In genomic region chr19:7257148-7258041, GRCh38 we compare ENCODE assay signal across 9 cellular contexts. TPM values are rescaled to one million over a fixed set of nuclear protein-coding genes. Genes with fewer than 3 reads are reported as not detected.
A peak's percentile ranks its signal among the peaks of the same experiment; 100 is the strongest.
DNase-seq lines count a peak whose midpoint lies in the region; ATAC-seq, FAIRE-seq and TF ChIP-seq lines count a peak whose summit lies in the region.
"Had no signal": no experiment of that assay in that cellular context is flagged by ENCODE, and none has a peak within 500 bp of the region (broad histone marks: within the 10 kb centered on the region; RNA-seq: fewer than 3 reads in every experiment).

No MANE protein-coding gene starts in this region.

- H3K79me2 ChIP-seq in K562 (ENCODE audit: control insufficient read depth, insufficient read depth, low read length) = no peaks in the 10 kb centered on the region

- TF ChIP-seq EP300 in K562 (IDR thresholded peaks at IDR 0.05; ENCODE audit: low read length) = no peak

- in situ Hi-C loops in K562 (cut with MboI) = no loop called here

- no peaks in the 10 kb centered on the region for H3K36me3 ChIP-seq in K562 (ENCODE audit: control insufficient read depth, insufficient read depth, low read length)
- H3K36me3 ChIP-seq in testis (ENCODE audit: low read depth, missing control alignments) = no peaks in the 10 kb centered on the region

- no peaks in the 10 kb centered on the region for H3K4me1 Mint-ChIP-seq in HFFc6 (ENCODE audit: low read depth)
- H3K4me1 Mint-ChIP-seq: stimulated activated naive CD8-positive, alpha-beta T cell treated with anti-CD3 and anti-CD28 coated beads, Interleukin-15, amount 100 ng/mL, for 72 hours had no signal

- no peak overlapping the region for H3K4me3 Mint-ChIP-seq in HFFc6
- H3K4me3 Mint-ChIP-seq: stimulated activated naive CD8-positive, alpha-beta T cell treated with anti-CD3 and anti-CD28 coated beads, Interleukin-15, amount 100 ng/mL, for 72 hours had no signal

- no peak for FAIRE-seq in K562 (lab: Jason Lieb, UNC)

- no peaks in the 10 kb centered on the region; a peak in 1 of 5 replicates for H3K4me1 ChIP-seq in K562 (replicated peaks in 1 of 2; ENCODE audit: control insufficient read depth in 2 of 2, insufficient read depth in 2 of 2, low read length in 2 of 2)
- peaks cover 35% of the 10 kb centered on the region for H3K4me1 ChIP-seq in testis

- intact Hi-C loops in K562 (cut with micrococcal nuclease) (no loop called here), testis (cut with DNase I; ENCODE audit: low total_unique reads) (no loop called here)

- H3K27me3 ChIP-seq in K562 (ENCODE audit: control insufficient read depth in 2 of 2, insufficient read depth in 2 of 2, low read length in 2 of 2) (peaks cover 12 to 30% of the 10 kb centered on the region in 2 experiments; a peak in 4 of 5 replicates), testis (no peaks in the 10 kb centered on the region)

- DNase-seq in HFFc6 (peak; percentile 0), K562 (ENCODE audit: extremely low read depth in 1 of 4, low spot score in 3 of 4) (peak in 3 of 4 experiments; percentile 24 to 28 (median 28)), islet precursor cell (peak; percentile 94), testis (peak; percentile 58), NOMO-1 treated with DMSO at 0.1 percent for 48 hours (lab: John Stamatoyannopoulos, UW; ENCODE audit: unreplicated experiment) (no peak), NCI-H82 treated with DMSO at 0.1 percent for 48 hours (lab: John Stamatoyannopoulos, UW; ENCODE audit: unreplicated experiment) (no peak), DMS53 treated with DMSO at 0.1 percent for 48 hours (lab: John Stamatoyannopoulos, UW; ENCODE audit: unreplicated experiment) (no peak)
- DNase-seq: stimulated activated naive CD8-positive, alpha-beta T cell treated with anti-CD3 and anti-CD28 coated beads, Interleukin-15, amount 100 ng/mL, for 72 hours had no signal

- peaks cover 2% of the 10 kb centered on the region for H3K9me3 Mint-ChIP-seq in HFFc6
- H3K9me3 Mint-ChIP-seq: stimulated activated naive CD8-positive, alpha-beta T cell treated with anti-CD3 and anti-CD28 coated beads, Interleukin-15, amount 100 ng/mL, for 72 hours had no signal

- H3K27ac ChIP-seq in K562 (ENCODE audit: extremely low read depth, low read depth, low read length) (no peak overlapping the region), testis (peak overlapping the region in 1 of 2 donors; percentile 12)

- no TSS peak for BruUV-seq in K562 (replicated peaks; lab: Mats Ljungman, UMichigan)

- ATAC-seq in K562 (0 out of 3 replicates have a peak, but pooled peaks have one; percentile 41), HG02623 (IDR thresholded peaks at IDR 0.05; ENCODE audit: unreplicated experiment) (no peak)
- ATAC-seq: stimulated activated naive CD8-positive, alpha-beta T cell treated with anti-CD3 and anti-CD28 coated beads, Interleukin-15, amount 100 ng/mL, for 72 hours had no signal

- 11% methylated on average over 15 of the region's 17 CpGs for WGBS in K562 (ENCODE audit: insufficient coverage, low coverage, missing lambda C conversion rate)
- 55 to 63% methylated on average over 17 of the region's 17 CpGs for WGBS in testis, 2 donors

- no peak overlapping the region for H3K4me2 ChIP-seq in K562 (ENCODE audit: insufficient read depth, low read length)

- no peaks in the 10 kb centered on the region for H3K9me3 ChIP-seq in K562 (replicated peaks; ENCODE audit: control insufficient read depth, insufficient read depth, low read depth, low read length)
- no peaks in the 10 kb centered on the region for H3K9me3 ChIP-seq in testis

- no peak for TF ChIP-seq POLR2A in K562 (conservative IDR thresholded peaks at IDR 0.05)
- TF ChIP-seq POLR2A in testis (IDR thresholded peaks at IDR 0.05) = no peak

- no peak overlapping the region for H2AFZ ChIP-seq in K562 (ENCODE audit: low read depth, low read length)

- CTCF ChIA-PET in K562 (lab: Yijun Ruan, JAX; ENCODE audit: low intra/inter-chr PET ratio) = no interaction called here

- TF ChIP-seq RAD21 in K562 (CRISPR knock-in tag; conservative IDR thresholded peaks at IDR 0.05 in 1 of 2, IDR thresholded peaks at IDR 0.05 in 1 of 2) = no peak

- H4K20me1 ChIP-seq in K562 (replicated peaks; ENCODE audit: control insufficient read depth, insufficient read depth, low read length) = no peaks in the 10 kb centered on the region

- TF ChIP-seq CTCF in HFFc6 (IDR thresholded peaks at IDR 0.05) = no peak
- TF ChIP-seq CTCF in K562 (IDR thresholded peaks at IDR 0.05 in 2 of 3, conservative IDR thresholded peaks at IDR 0.05 in 1 of 3; ENCODE audit: insufficient read depth in 2 of 3, low read depth in 1 of 3, low read length in 3 of 3) = no peak
- no peak for TF ChIP-seq CTCF in testis (IDR thresholded peaks at IDR 0.05)

- H3K27ac Mint-ChIP-seq in HFFc6 = no peak overlapping the region
- H3K27ac Mint-ChIP-seq: stimulated activated naive CD8-positive, alpha-beta T cell treated with anti-CD3 and anti-CD28 coated beads, Interleukin-15, amount 100 ng/mL, for 72 hours had no signal

- no peak overlapping the region for H3K9ac ChIP-seq in K562 (ENCODE audit: insufficient read depth in 1 of 2, low read depth in 2 of 2, low read length in 2 of 2)

- no peaks in the 10 kb centered on the region for H3K27me3 Mint-ChIP-seq in HFFc6 (ENCODE audit: insufficient read depth)
- H3K27me3 Mint-ChIP-seq: stimulated activated naive CD8-positive, alpha-beta T cell treated with anti-CD3 and anti-CD28 coated beads, Interleukin-15, amount 100 ng/mL, for 72 hours had no signal

- POLR2A ChIA-PET in K562 (lab: Yijun Ruan, JAX) = no interaction called here

- H3K4me3 ChIP-seq in K562 = no peak overlapping the region
- no peak overlapping the region for H3K4me3 ChIP-seq in testis

- H3K36me3 Mint-ChIP-seq in HFFc6 (ENCODE audit: low read depth) = no peaks in the 10 kb centered on the region

- H3K9me1 ChIP-seq in K562 (ENCODE audit: control insufficient read depth, insufficient read depth, low read length) = no peaks in the 10 kb centered on the region

TF ChIP-seq in K562, 482 proteins besides CTCF, POLR2A, EP300 and RAD21:
- TF ChIP-seq ATF3 (IDR thresholded peaks at IDR 0.05) (peak; percentile 46), ATF3 (CRISPR knock-in tag; conservative IDR thresholded peaks at IDR 0.05) (no peak), FOXJ3 (CRISPR knock-in tag; IDR thresholded peaks at IDR 0.05) (no peak), JUND (IDR thresholded peaks at IDR 0.05; ENCODE audit: borderline replicate concordance, low read depth, low read length) (peak; percentile 58; the same call in 1 of the 2 replicates), JUND (tag; IDR thresholded peaks at IDR 0.05; ENCODE audit: borderline replicate concordance, low read depth, low read length) (no peak; the same call in 2 of the 3 replicates)
- TF ChIP-seq, protein P1, sequence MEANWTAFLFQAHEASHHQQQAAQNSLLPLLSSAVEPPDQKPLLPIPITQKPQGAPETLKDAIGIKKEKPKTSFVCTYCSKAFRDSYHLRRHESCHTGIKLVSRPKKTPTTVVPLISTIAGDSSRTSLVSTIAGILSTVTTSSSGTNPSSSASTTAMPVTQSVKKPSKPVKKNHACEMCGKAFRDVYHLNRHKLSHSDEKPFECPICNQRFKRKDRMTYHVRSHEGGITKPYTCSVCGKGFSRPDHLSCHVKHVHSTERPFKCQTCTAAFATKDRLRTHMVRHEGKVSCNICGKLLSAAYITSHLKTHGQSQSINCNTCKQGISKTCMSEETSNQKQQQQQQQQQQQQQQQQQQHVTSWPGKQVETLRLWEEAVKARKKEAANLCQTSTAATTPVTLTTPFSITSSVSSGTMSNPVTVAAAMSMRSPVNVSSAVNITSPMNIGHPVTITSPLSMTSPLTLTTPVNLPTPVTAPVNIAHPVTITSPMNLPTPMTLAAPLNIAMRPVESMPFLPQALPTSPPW (CRISPR knock-in tag; IDR thresholded peaks at IDR 0.05) = peak; percentile 18; the same call in 1 of the 2 replicates

RNA-seq across cellular contexts. Expression of gene INSR, which starts 36.8 kb away (rescaled TPM):
- 1 to 10 TPM; 2.1 to 6.3 (median 2.5) TPM for total RNA-seq in HFFc6 (2021; fragmentation: NEBNext Ultra II Directional; extraction: Animal tissue kit (Norgen Biotek cat#: 25700))
- total RNA-seq in K562 (2011; cell fraction: chromatin; rRNA removed; ENCODE audit: low replicate concordance) = 5.3 and 10.3 TPM in 2 replicates
- total RNA-seq in K562 (2011; cell fraction: nucleolus; rRNA removed) = 7.0 and 8.5 TPM in 2 replicates
- 5.2 and 5.3 TPM in 2 replicates for total RNA-seq in K562 (2011; cell fraction: nucleoplasm; rRNA removed)
- 0.41 and 0.94 TPM in 2 replicates for total RNA-seq in K562 (2014; rRNA removed)
- total RNA-seq in K562 (2014; rRNA removed; fragmentation: Illumina TruSeq; extraction: Trizol) = 0.29 and 0.57 TPM in 2 replicates
- total RNA-seq in K562 (2015; rRNA removed; fragmentation: Illumina TruSeq; extraction: Trizol) = 0.11 and 0.57 TPM in 2 replicates
- 0.69 and 0.94 TPM in 2 replicates for total RNA-seq in K562 (2021)
- 0.60 and 0.83 TPM in 2 replicates for polyA plus RNA-seq in K562 (2011; rRNA removed)
- polyA plus RNA-seq in K562 (2011; cell fraction: cytosol; rRNA removed) = 0.68 and 0.82 TPM in 2 replicates
- 0.72 and 1.2 TPM in 2 replicates for polyA plus RNA-seq in K562 (2011; cell fraction: nucleus; rRNA removed)
- 0.26 and 1.1 TPM in 2 replicates for polyA plus RNA-seq in K562 (2012)
- 0.43 and 0.79 TPM in 2 replicates for polyA plus RNA-seq in K562 (2014; fragmentation: Illumina TruSeq; extraction: Trizol)
- polyA plus RNA-seq in K562 (2014; fragmentation: Nextera tagmentation; extraction: Ambion mirVana) = under 1 TPM; 0.04 to 0.07 TPM
- polyA plus RNA-seq in K562 (2014; rRNA removed) = 0.42 and 0.88 TPM in 2 replicates
- 3.1 and 3.3 TPM in 2 replicates for polyA minus RNA-seq in K562 (2011; rRNA and poly(A)+ RNA removed)
- polyA minus RNA-seq in K562 (2011; cell fraction: cytosol; rRNA and poly(A)+ RNA removed) = 0.76 and 1.2 TPM in 2 replicates
- polyA minus RNA-seq in K562 (2011; cell fraction: nucleus; rRNA and poly(A)+ RNA removed) = 1.8 and 2.1 TPM in 2 replicates
- 10 to 100 TPM; 85.1 to 96.5 TPM for total RNA-seq in testis
- polyA plus RNA-seq in testis (ENCODE audit: insufficient read depth, low read depth, low replicate concordance) = 9.3 TPM

Comparison
In these comparisons a context has a peak if more than half of its experiments do, and no peak if none do; other contexts are left out.
1. DNase-seq: peak in HFFc6 (single experiment), K562 (3 of 4), islet precursor cell (single experiment) and testis (single experiment); none in NOMO-1 treated with DMSO at 0.1 percent for 48 hours (single experiment), NCI-H82 treated with DMSO at 0.1 percent for 48 hours (single experiment) and DMS53 treated with DMSO at 0.1 percent for 48 hours (single experiment).
2. RNA of gene INSR, which starts 36.8 kb away (total RNA-seq): 85.1 to 96.5 TPM in testis; 2.1 to 6.3 TPM in HFFc6 and 0.11 to 10.3 TPM in K562; every median in the first group is over 4 times any median in the second.